In the genomic region with DNA sequence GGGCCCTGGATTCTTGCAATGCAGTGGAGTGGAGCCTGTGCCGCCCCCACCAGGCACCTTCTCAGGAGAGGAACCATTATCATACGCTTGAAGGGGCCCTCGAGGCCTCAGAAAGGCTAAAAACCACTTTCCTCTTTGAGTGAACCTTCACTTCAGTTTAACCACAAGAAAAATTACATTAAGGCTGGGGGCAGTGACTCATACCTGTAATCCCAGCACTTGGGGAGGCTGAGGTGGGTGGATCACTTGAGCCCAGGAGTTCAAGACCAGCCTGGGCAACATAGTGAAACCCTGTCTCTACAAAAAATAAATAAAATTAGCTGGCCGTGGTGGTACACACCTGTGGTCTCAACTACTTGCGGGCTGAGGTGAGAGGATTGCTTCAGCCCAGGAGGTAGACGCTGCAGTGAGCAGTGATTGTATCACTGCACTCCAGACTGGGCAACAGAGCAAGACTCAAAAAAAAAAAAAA, we compare ENCODE assay signal across 8 cellular contexts.
DNase-seq lines count a peak whose midpoint lies in the region; ATAC-seq and FAIRE-seq lines count a peak whose summit lies in the region.
"Not testable (repeated sequence)": the region's sequence is repeated elsewhere in the genome, so short reads cannot be mapped to it uniquely, and the experiment has no call there.

No MANE protein-coding gene starts in this region.

- H3K4me3 Mint-ChIP-seq in effector memory CD8-positive, alpha-beta T cell: not testable (repeated sequence)

- H3K9me3 Mint-ChIP-seq in effector memory CD8-positive, alpha-beta T cell: not testable (repeated sequence)

- ATAC-seq in HG02884 (IDR thresholded peaks at IDR 0.05; ENCODE audit: unreplicated experiment): peak; percentile 65
- ATAC-seq in effector memory CD8-positive, alpha-beta T cell (replicated peaks): peak; percentile 35

- H3K36me3 Mint-ChIP-seq in effector memory CD8-positive, alpha-beta T cell (ENCODE audit: insufficient read depth): not testable (repeated sequence)

- peaks cover 27 to 55% of the 10 kb centered on the region in 2 donors for H3K4me1 Mint-ChIP-seq in effector memory CD8-positive, alpha-beta T cell (ENCODE audit: low read depth in 2 of 2)

- not testable (repeated sequence) for H3K27me3 Mint-ChIP-seq in effector memory CD8-positive, alpha-beta T cell

- DNase-seq in Daoy (ENCODE audit: low read depth) (peak; percentile 76), GM19240 (ENCODE audit: insufficient read length, low spot score) (peak; percentile 82), KG1 (lab: John Stamatoyannopoulos, UW) (peak; percentile 31), RCC 7860 (ENCODE audit: low spot score) (peak; percentile 71)
- peak; percentile 6 for DNase-seq in activated CD8-positive, alpha-beta memory T cell treated with anti-CD3 and anti-CD28 coated beads, Interleukin-2, amount 50 U/mL, for 24 hours (ENCODE audit: extremely low read depth)
- DNase-seq in effector memory CD8-positive, alpha-beta T cell: not testable (repeated sequence)
- peak; percentile 23 to 27 for DNase-seq in stimulated activated CD4-positive, alpha-beta T cell treated with anti-CD3 and anti-CD28 coated beads, Interleukin-4, amount 100 ng/mL, for 48 hours (ENCODE audit: low read depth in 2 of 2)

- not testable (repeated sequence) for H3K27ac Mint-ChIP-seq in effector memory CD8-positive, alpha-beta T cell

- peak; percentile 68 for FAIRE-seq in RCC 7860 (lab: Jason Lieb, UNC)
